ENCODE assay signal across 35 cellular contexts in genomic region chr18:27040796-27041195, GRCh38.
"Had no signal": no experiment of that assay in that cellular context is flagged by ENCODE, and none has a peak within 500 bp of the region (broad histone marks: within the 10 kb centered on the region; RNA-seq: fewer than 3 reads in every experiment).

No MANE protein-coding gene starts in this region.

- H3K4me3 Mint-ChIP-seq: activated CD4-positive, alpha-beta memory T cell treated with anti-CD3 and anti-CD28 coated beads, Interleukin-2, amount 10 ng/mL, durations not matched to agents 7 days and 5 days; activated CD8-positive, alpha-beta memory T cell treated with anti-CD3 and anti-CD28 coated beads, Interleukin-2, amount 10 ng/mL, durations not matched to agents 7 days and 5 days; activated naive CD4-positive, alpha-beta T cell treated with anti-CD3 and anti-CD28 coated beads, Interleukin-2, amount 50 U/mL, for 24 hours; activated naive CD8-positive, alpha-beta T cell treated with anti-CD3 and anti-CD28 coated beads, Interleukin-2, amount 10 ng/mL, durations not matched to agents 7 days and 5 days; activated T-cell treated with anti-CD3 and anti-CD28 coated beads, Interleukin-2, amount 50 U/mL, for 24 hours; central memory CD8-positive, alpha-beta T cell had no signal

- H3K4me1 Mint-ChIP-seq: activated CD4-positive, alpha-beta memory T cell treated with anti-CD3 and anti-CD28 coated beads, Interleukin-2, amount 10 ng/mL, durations not matched to agents 7 days and 5 days; activated CD8-positive, alpha-beta memory T cell treated with anti-CD3 and anti-CD28 coated beads, Interleukin-2, amount 10 ng/mL, durations not matched to agents 7 days and 5 days; activated naive CD4-positive, alpha-beta T cell treated with anti-CD3 and anti-CD28 coated beads, Interleukin-2, amount 50 U/mL, for 24 hours; activated naive CD8-positive, alpha-beta T cell treated with anti-CD3 and anti-CD28 coated beads, Interleukin-2, amount 10 ng/mL, durations not matched to agents 7 days and 5 days; central memory CD8-positive, alpha-beta T cell had no signal

- H3K36me3 ChIP-seq: ascending aorta, cardiac muscle cell, Peyer's patch, WERI-Rb-1 had no signal

- H3K4me3 ChIP-seq: ascending aorta, cardiac muscle cell, Peyer's patch had no signal

- H3K27ac ChIP-seq: ascending aorta, cardiac muscle cell, Peyer's patch, WERI-Rb-1 had no signal

- H3K27ac Mint-ChIP-seq: activated CD4-positive, alpha-beta memory T cell treated with anti-CD3 and anti-CD28 coated beads, Interleukin-2, amount 10 ng/mL, durations not matched to agents 7 days and 5 days; activated CD8-positive, alpha-beta memory T cell treated with anti-CD3 and anti-CD28 coated beads, Interleukin-2, amount 10 ng/mL, durations not matched to agents 7 days and 5 days; activated naive CD4-positive, alpha-beta T cell treated with anti-CD3 and anti-CD28 coated beads, Interleukin-2, amount 50 U/mL, for 24 hours; activated naive CD8-positive, alpha-beta T cell treated with anti-CD3 and anti-CD28 coated beads, Interleukin-2, amount 10 ng/mL, durations not matched to agents 7 days and 5 days; activated T-cell treated with anti-CD3 and anti-CD28 coated beads, Interleukin-2, amount 50 U/mL, for 24 hours; activated T-helper 2 cell treated with anti-CD3 and anti-CD28 coated beads, Interferon-gamma antibody, Interleukin-2, Interleukin-4, amounts not matched to agents 10 μg/mL and 5 μg/mL and 100 μg/mL, durations not matched to agents 14 hours and 24 hours and 36 hours had no signal

- DNase-seq: activated CD4-positive, alpha-beta memory T cell treated with anti-CD3 and anti-CD28 coated beads, Interleukin-2, amount 10 ng/mL, durations not matched to agents 7 days and 5 days; activated CD4-positive, alpha-beta T cell treated with anti-CD3 and anti-CD28 coated beads for 1 hour; activated CD4-positive, alpha-beta T cell treated with anti-CD3 and anti-CD28 coated beads for 48 hours; activated CD4-positive, CD25-positive, alpha-beta regulatory T cell; activated CD8-positive, alpha-beta memory T cell treated with anti-CD3 and anti-CD28 coated beads for 24 hours; activated CD8-positive, alpha-beta memory T cell treated with anti-CD3 and anti-CD28 coated beads, Interleukin-2, amount 10 ng/mL, durations not matched to agents 7 days and 5 days; activated gamma-delta T cell; activated naive CD4-positive, alpha-beta T cell treated with Interleukin-2 at 50 U/mL for 16 hours; activated naive CD8-positive, alpha-beta T cell treated with anti-CD3 and anti-CD28 coated beads, Interleukin-2, amount 10 ng/mL, durations not matched to agents 7 days and 5 days; activated T-cell treated with anti-CD3 and anti-CD28 coated beads, Interleukin-2, amount 50 U/mL, for 24 hours; amygdala; NCI-H1092 treated with DMSO at 0.1 percent for 48 hours; NCI-H1436; NCI-H1694; NCI-H1930; NCI-H2081 treated with DMSO at 0.1 percent for 48 hours; NCI-H226; NCI-H446 treated with DMSO at 0.1 percent for 48 hours; NCI-H524; NCI-H774; PC-3; Peyer's patch; RPMI8226; SIG-M5; SW 1271; T-helper 1 cell; T-helper 2 cell; T-helper 9 cell; WERI-Rb-1 had no signal

- ATAC-seq: activated CD8-positive, alpha-beta memory T cell treated with anti-CD3 and anti-CD28 coated beads, Interleukin-2, amount 10 ng/mL, durations not matched to agents 7 days and 5 days; PC-3; SK-N-SH treated with all-trans-retinoic acid at 6 μM for 48 hours had no signal

- H3K27me3 ChIP-seq: ascending aorta, cardiac muscle cell, Peyer's patch had no signal

- H3K27me3 Mint-ChIP-seq: activated CD4-positive, alpha-beta memory T cell treated with anti-CD3 and anti-CD28 coated beads, Interleukin-2, amount 10 ng/mL, durations not matched to agents 7 days and 5 days; activated CD8-positive, alpha-beta memory T cell treated with anti-CD3 and anti-CD28 coated beads, Interleukin-2, amount 10 ng/mL, durations not matched to agents 7 days and 5 days; activated naive CD4-positive, alpha-beta T cell treated with anti-CD3 and anti-CD28 coated beads, Interleukin-2, amount 50 U/mL, for 24 hours; activated naive CD8-positive, alpha-beta T cell treated with anti-CD3 and anti-CD28 coated beads, Interleukin-2, amount 10 ng/mL, durations not matched to agents 7 days and 5 days; activated T-cell treated with anti-CD3 and anti-CD28 coated beads, Interleukin-2, amount 50 U/mL, for 24 hours; central memory CD8-positive, alpha-beta T cell had no signal

- H3K4me1 ChIP-seq: ascending aorta, Peyer's patch had no signal

- H3K36me3 Mint-ChIP-seq: activated CD8-positive, alpha-beta memory T cell treated with anti-CD3 and anti-CD28 coated beads, Interleukin-2, amount 10 ng/mL, durations not matched to agents 7 days and 5 days; activated naive CD4-positive, alpha-beta T cell treated with anti-CD3 and anti-CD28 coated beads, Interleukin-2, amount 50 U/mL, for 24 hours; activated naive CD8-positive, alpha-beta T cell treated with anti-CD3 and anti-CD28 coated beads, Interleukin-2, amount 10 ng/mL, durations not matched to agents 7 days and 5 days had no signal

- H3K9me3 Mint-ChIP-seq: activated naive CD8-positive, alpha-beta T cell treated with anti-CD3 and anti-CD28 coated beads, Interleukin-2, amount 10 ng/mL, durations not matched to agents 7 days and 5 days; activated T-cell treated with anti-CD3 and anti-CD28 coated beads, Interleukin-2, amount 50 U/mL, for 24 hours had no signal

- H3K9me3 ChIP-seq: ascending aorta, Peyer's patch had no signal
